In the genomic region with DNA sequence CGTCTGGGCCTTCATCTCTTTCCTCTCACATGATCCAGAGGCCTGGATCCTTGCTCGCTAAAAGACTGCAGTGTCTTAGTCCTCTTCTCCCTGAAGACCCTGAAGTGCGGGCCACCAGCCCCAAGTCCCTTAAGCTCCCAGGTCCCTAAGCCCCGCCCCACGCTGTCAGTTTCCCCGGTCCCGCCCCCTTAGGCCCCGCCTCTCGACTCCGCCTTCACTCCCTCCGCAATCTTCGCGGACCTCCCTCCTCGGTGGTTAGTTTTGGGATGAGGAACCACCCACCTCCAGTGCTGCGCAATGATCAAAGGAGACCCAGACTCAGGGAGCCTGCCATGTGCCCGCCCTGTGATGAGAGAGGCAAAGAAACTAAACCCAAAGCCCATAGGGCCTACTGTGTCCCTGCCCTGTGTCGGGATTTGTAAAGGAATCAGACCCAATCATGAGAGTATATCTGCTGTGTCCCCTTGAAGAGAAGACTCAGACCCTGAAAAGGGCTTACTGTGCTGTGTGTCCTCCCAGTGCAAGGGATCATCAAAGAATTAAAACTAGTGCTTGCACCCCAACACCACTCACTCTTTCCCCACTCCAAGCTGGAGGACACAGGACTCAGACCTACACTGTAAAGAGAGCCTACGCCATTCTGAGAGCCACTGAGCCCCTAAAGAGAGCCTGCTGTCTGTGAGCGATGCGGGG, we compare ENCODE assay signal across 8 cellular contexts.
DNase-seq lines count a peak whose midpoint lies in the region; ATAC-seq and FAIRE-seq lines count a peak whose summit lies in the region.

No MANE protein-coding gene starts in this region.

- H3K36me3 Mint-ChIP-seq in memory B cell: no peaks in the 10 kb centered on the region

- peak overlapping the region; percentile 90 for H3K4me3 Mint-ChIP-seq in memory B cell

- FAIRE-seq in GM19239 (lab: Jason Lieb, UNC): peak; percentile 83

- ATAC-seq in memory B cell (ENCODE audit: low read depth): no peak
- ATAC-seq in HG03565 (IDR thresholded peaks at IDR 0.05; ENCODE audit: unreplicated experiment): no peak

- H3K27ac Mint-ChIP-seq in memory B cell: peak overlapping the region; percentile 12

- peaks cover 22% of the 10 kb centered on the region for H3K4me1 Mint-ChIP-seq in memory B cell

- H3K27me3 Mint-ChIP-seq in memory B cell: no peaks in the 10 kb centered on the region

- DNase-seq in GM19239 (ENCODE audit: insufficient read length, low spot score) (no peak), NCI-H510A (lab: John Stamatoyannopoulos, UW) (peak; percentile 22), ecto neural progenitor cell (ENCODE audit: low spot score) (peak; percentile 91), memory B cell (ENCODE audit: low spot score in 2 of 2) (peak; percentile 44 to 58), glomerular visceral epithelial cell (ENCODE audit: extremely low spot score) (no peak)
- DNase-seq in activated CD4-positive, alpha-beta T cell treated with anti-CD3 and anti-CD28 coated beads, Interleukin-2, amount 50 U/mL, for 24 hours (ENCODE audit: low read depth in 1 of 2, low spot score in 1 of 2): peak; percentile 64 to 70
- peak; percentile 55 for DNase-seq in stimulated activated CD8-positive, alpha-beta memory T cell treated with anti-CD3 and anti-CD28 coated beads, Interleukin-12 subunit alpha, Interleukin-12 subunit beta, amount 100 ng/mL, for 4 hours (ENCODE audit: low read depth)

- no peaks in the 10 kb centered on the region for H3K9me3 Mint-ChIP-seq in memory B cell

Comparison
In these comparisons a context has a peak if more than half of its experiments do, and no peak if none do; other contexts are left out.
1. DNase-seq: peak in NCI-H510A (single experiment), activated CD4-positive, alpha-beta T cell treated with anti-CD3 and anti-CD28 coated beads, Interleukin-2, amount 50 U/mL, for 24 hours (2 of 2), ecto neural progenitor cell (single experiment), memory B cell (2 of 2) and stimulated activated CD8-positive, alpha-beta memory T cell treated with anti-CD3 and anti-CD28 coated beads, Interleukin-12 subunit alpha, Interleukin-12 subunit beta, amount 100 ng/mL, for 4 hours (single experiment); none in GM19239 (single experiment) and glomerular visceral epithelial cell (single experiment).